ENCODE assay signal across 8 cellular contexts in genomic region chr5:75236322-75237316, GRCh38. TPM values are rescaled to one million over a fixed set of nuclear protein-coding genes. Genes with fewer than 3 reads are reported as not detected.
A peak's percentile ranks its signal among the peaks of the same experiment; 100 is the strongest.
DNase-seq lines count a peak whose midpoint lies in the region; TF ChIP-seq lines count a peak whose summit lies in the region.

ANKRD31 (minus strand) TSS chr5:75236878; CDS start chr5:75236686, 192 bp downstream.

- peak within 1 kb of the TSS; percentile 70 for H3K18ac ChIP-seq in H9 (ENCODE audit: insufficient read length, low read depth, low read length)

- H3K27me3 ChIP-seq in H9 (ENCODE audit: insufficient read depth, low read length), result no peaks in the 10 kb centered on the region
- no peaks in the 10 kb centered on the region for H3K27me3 ChIP-seq in Loucy (ENCODE audit: insufficient read depth, low read length, poor library complexity, severe bottlenecking)
- H3K27me3 ChIP-seq in SJCRH30, result no peaks in the 10 kb centered on the region
- no peaks in the 10 kb centered on the region for H3K27me3 ChIP-seq in suprapubic skin

- no peaks in the 10 kb centered on the region for H3F3A ChIP-seq in Loucy (ENCODE audit: low read depth)

- TF ChIP-seq POLR2A in suprapubic skin (IDR thresholded peaks at IDR 0.05), result peak in 1 of 2 donors; percentile 46

- peak within 1 kb of the TSS; percentile 79 for H3K4me3 ChIP-seq in Loucy (ENCODE audit: low read length, poor library complexity, severe bottlenecking)
- H3K4me3 ChIP-seq in SJCRH30, result peak within 1 kb of the TSS; percentile 63
- peak within 1 kb of the TSS; percentile 73 for H3K4me3 ChIP-seq in suprapubic skin

- H3K23ac ChIP-seq in H9 (ENCODE audit: insufficient read length, low read depth, low read length), result no peak within 1 kb of the TSS

- peak within 1 kb of the TSS; percentile 44 for H3K4me2 ChIP-seq in H9 (ENCODE audit: insufficient read depth, insufficient read length, low read length)
- H3K4me2 ChIP-seq in Loucy (ENCODE audit: low read depth, low read length, poor library complexity, severe bottlenecking), result peak within 1 kb of the TSS; percentile 76

- peak within 1 kb of the TSS; percentile 90 to 91 for H3K4me3 Mint-ChIP-seq in H9
- H3K4me3 Mint-ChIP-seq in activated naive CD4-positive, alpha-beta T cell treated with anti-CD3 and anti-CD28 coated beads for 36 hours, result peak within 1 kb of the TSS; percentile 95

- H3K9me3 ChIP-seq in H9 (ENCODE audit: control insufficient read depth, low read depth, low read length) (no peaks in the 10 kb centered on the region), Loucy (ENCODE audit: insufficient read depth, low read depth, low read length) (no peaks in the 10 kb centered on the region), SJCRH30 (replicated peaks) (no peaks in the 10 kb centered on the region), suprapubic skin (no peaks in the 10 kb centered on the region)

- no peak within 1 kb of the TSS for H2BK15ac ChIP-seq in H9 (ENCODE audit: low read depth, low read length)

- H3K36me3 ChIP-seq in Loucy (ENCODE audit: insufficient read depth, low read length) (no peaks in the 10 kb centered on the region), SJCRH30 (no peaks in the 10 kb centered on the region), suprapubic skin (no peaks in the 10 kb centered on the region)

- WGBS in H9 (ENCODE audit: extremely low coverage, insufficient read length, low lambda C conversion rate), result no CpG with 5 or more reads among the region's 58 CpGs
- WGBS in suprapubic skin, result 4% methylated on average over 52 of the region's 58 CpGs

- H3K4ac ChIP-seq in H9 (ENCODE audit: low read depth, low read length), result no peak within 1 kb of the TSS

- no peak within 1 kb of the TSS for H4K8ac ChIP-seq in H9 (replicated peaks; ENCODE audit: insufficient read length, low read depth, low read length)

- TF ChIP-seq CTCF in H9 (conservative IDR thresholded peaks at IDR 0.05) (peak; percentile 85), Loucy (conservative IDR thresholded peaks at IDR 0.05; ENCODE audit: low read length) (peak; percentile 59), suprapubic skin (IDR thresholded peaks at IDR 0.05) (peak; percentile 82 to 96)

- H3K36me3 Mint-ChIP-seq in H9 (ENCODE audit: insufficient read depth in 1 of 3, low read depth in 3 of 3), result no peaks in the 10 kb centered on the region
- H3K36me3 Mint-ChIP-seq in activated naive CD4-positive, alpha-beta T cell treated with anti-CD3 and anti-CD28 coated beads for 36 hours (ENCODE audit: low read depth), result no peaks in the 10 kb centered on the region

- intact Hi-C loops in activated naive CD4-positive, alpha-beta T cell treated with anti-CD3 and anti-CD28 coated beads for 36 hours (cut with micrococcal nuclease), result loop anchor here (1.0 to 10.0 kb wide), 11 partner anchors 29 to 1020 kb away; partner anchors contain the start of genes CERT1, POC5 and POLK

- peak within 1 kb of the TSS; percentile 92; the same call in 1 of the 2 replicates for H3K14ac ChIP-seq in H9 (ENCODE audit: insufficient read depth, low read length)

- H3K23me2 ChIP-seq in H9 (ENCODE audit: insufficient read length, low read depth, low read length, poor library complexity, severe bottlenecking), result no peaks in the 10 kb centered on the region

- no peak within 1 kb of the TSS for H4K5ac ChIP-seq in H9 (ENCODE audit: insufficient read length, low read depth, low read length)

- no peaks in the 10 kb centered on the region for H3K79me1 ChIP-seq in H9 (ENCODE audit: insufficient read depth, low read depth, low read length, poor library complexity, severe bottlenecking)

- peak within 1 kb of the TSS; percentile 30 to 93 (median 44); a peak in 4 of 7 replicates for H3K27ac Mint-ChIP-seq in H9
- H3K27ac Mint-ChIP-seq in activated naive CD4-positive, alpha-beta T cell treated with anti-CD3 and anti-CD28 coated beads for 36 hours, result peak within 1 kb of the TSS; percentile 97

- H3K27ac ChIP-seq in H9 (ENCODE audit: insufficient read length, low read depth, low read length) (no peak within 1 kb of the TSS), SJCRH30 (no peak within 1 kb of the TSS), suprapubic skin (peak within 1 kb of the TSS; percentile 67)

- H2AFZ ChIP-seq in H9 (ENCODE audit: low read length) (no peak within 1 kb of the TSS), Loucy (ENCODE audit: low read length) (peak within 1 kb of the TSS; percentile 84)

- H2BK120ac ChIP-seq in H9 (ENCODE audit: low read depth, low read length, poor library complexity, severe bottlenecking), result no peak within 1 kb of the TSS

- H4K20me1 ChIP-seq in H9 (ENCODE audit: control insufficient read depth, insufficient read depth, insufficient read length) (no peaks in the 10 kb centered on the region), Loucy (ENCODE audit: insufficient read depth, low read length, poor library complexity, severe bottlenecking) (no peaks in the 10 kb centered on the region)

- H3K79me2 ChIP-seq in H9 (ENCODE audit: insufficient read depth, low read length), result no peaks in the 10 kb centered on the region
- H3K79me2 ChIP-seq in Loucy (ENCODE audit: insufficient read depth, low read length), result no peaks in the 10 kb centered on the region

- DNase-seq in GM03348 (ENCODE audit: low spot score) (peak; percentile 96), H9 (peak; percentile 76), SJCRH30 (peak; percentile 68 to 85), germinal center (ENCODE audit: low spot score) (peak; percentile 94), occipital lobe (lab: John Stamatoyannopoulos, UW) (peak; percentile 83), suprapubic skin (ENCODE audit: low spot score in 2 of 2) (peak; percentile 84 to 89)
- peak; percentile 88 for DNase-seq in activated naive CD4-positive, alpha-beta T cell treated with anti-CD3 and anti-CD28 coated beads for 36 hours

- H3K9ac ChIP-seq in H9 (ENCODE audit: extremely low read depth, insufficient read length, low read length), result peak within 1 kb of the TSS; percentile 42
- H3K9ac ChIP-seq in Loucy (ENCODE audit: low read depth, low read length, poor library complexity, severe bottlenecking), result peak within 1 kb of the TSS; percentile 83

- no peak within 1 kb of the TSS for H3K56ac ChIP-seq in H9 (ENCODE audit: insufficient read length, low read depth, low read length)

- H3T11ph ChIP-seq in H9 (ENCODE audit: low read length), result no peak within 1 kb of the TSS

- peaks cover 25% of the 10 kb centered on the region in 2 experiments for H3K4me1 Mint-ChIP-seq in H9
- peaks cover 17% of the 10 kb centered on the region for H3K4me1 Mint-ChIP-seq in activated naive CD4-positive, alpha-beta T cell treated with anti-CD3 and anti-CD28 coated beads for 36 hours (ENCODE audit: low read depth)

- H3K4me1 ChIP-seq in H9 (ENCODE audit: insufficient read depth, low read length) (peaks cover 3% of the 10 kb centered on the region; the same call in 1 of the 2 replicates), Loucy (ENCODE audit: insufficient read depth, low read length, poor library complexity, severe bottlenecking) (peaks cover 19% of the 10 kb centered on the region), SJCRH30 (peaks cover 3% of the 10 kb centered on the region; the same call in 1 of the 2 replicates), suprapubic skin (peaks cover 7% of the 10 kb centered on the region)

- no peaks in the 10 kb centered on the region for H3K9me3 Mint-ChIP-seq in H9
- no peaks in the 10 kb centered on the region for H3K9me3 Mint-ChIP-seq in activated naive CD4-positive, alpha-beta T cell treated with anti-CD3 and anti-CD28 coated beads for 36 hours

- H4K91ac ChIP-seq in H9 (ENCODE audit: insufficient read length, low read depth, low read length), result no peak within 1 kb of the TSS

- no peaks in the 10 kb centered on the region for H3K27me3 Mint-ChIP-seq in H9 (ENCODE audit: low read depth)
- no peaks in the 10 kb centered on the region for H3K27me3 Mint-ChIP-seq in activated naive CD4-positive, alpha-beta T cell treated with anti-CD3 and anti-CD28 coated beads for 36 hours (ENCODE audit: low read depth)

- no peak within 1 kb of the TSS for H2BK5ac ChIP-seq in H9 (ENCODE audit: insufficient read length, low read length)

- no peak within 1 kb of the TSS for H2BK12ac ChIP-seq in H9 (ENCODE audit: insufficient read length, low read depth, low read length)

- H2AK5ac ChIP-seq in H9 (ENCODE audit: insufficient read length, low read length), result no peak within 1 kb of the TSS

- no peak for TF ChIP-seq EP300 in suprapubic skin (IDR thresholded peaks at IDR 0.05)

- no peak within 1 kb of the TSS for H2BK20ac ChIP-seq in H9 (ENCODE audit: low read depth, low read length, poor library complexity, severe bottlenecking)

- CTCF ChIA-PET in activated naive CD4-positive, alpha-beta T cell treated with anti-CD3 and anti-CD28 coated beads for 36 hours (lab: Charles Lee), result interaction anchor here (0.6 to 3.7 kb wide), 35 partner anchors 12 to 480 kb away, joined by 3 to 40 read pairs (median 4); partner anchors contain the start of genes GCNT4, HMGCR and POC5

- H3K9me2 ChIP-seq in Loucy (replicated peaks; ENCODE audit: low read depth, low read length), result no peaks in the 10 kb centered on the region

RNA-seq across cellular contexts. Expression of gene ANKRD31, which starts in this region (rescaled TPM):
- 0.11 and 0.13 TPM in 2 replicates for total RNA-seq in H9 (2021)
- 0.12 and 0.13 TPM in 2 replicates for total RNA-seq in SJCRH30 (2014; rRNA removed; shearing (Covaris generic))
- total RNA-seq in activated naive CD4-positive, alpha-beta T cell treated with anti-CD3 and anti-CD28 coated beads for 36 hours, result under 1 TPM; 0.35 to 0.36 TPM
- total RNA-seq in occipital lobe, result 0.94 TPM
- total RNA-seq in suprapubic skin, result under 1 TPM in 3 of 4 donors, not detected in 1; 0.19 to 0.26 (median 0.21) TPM

Comparison
In these comparisons a context has a peak if more than half of its experiments do, and no peak if none do; other contexts are left out.
1. Peak in DNase-seq, H3K9ac ChIP-seq and H3K4me2 ChIP-seq in H9; RNA of the gene not detected or under 1 TPM.
2. Peak in DNase-seq and H3K4me3 ChIP-seq in SJCRH30; RNA of the gene not detected or under 1 TPM.
3. Peak in DNase-seq in activated naive CD4-positive, alpha-beta T cell treated with anti-CD3 and anti-CD28 coated beads for 36 hours; RNA of the gene not detected or under 1 TPM.
4. Peak in DNase-seq in occipital lobe; RNA of the gene not detected or under 1 TPM.
5. Peak in DNase-seq, H3K4me3 ChIP-seq and H3K27ac ChIP-seq in suprapubic skin; RNA of the gene not detected or under 1 TPM.